In the genomic region with DNA sequence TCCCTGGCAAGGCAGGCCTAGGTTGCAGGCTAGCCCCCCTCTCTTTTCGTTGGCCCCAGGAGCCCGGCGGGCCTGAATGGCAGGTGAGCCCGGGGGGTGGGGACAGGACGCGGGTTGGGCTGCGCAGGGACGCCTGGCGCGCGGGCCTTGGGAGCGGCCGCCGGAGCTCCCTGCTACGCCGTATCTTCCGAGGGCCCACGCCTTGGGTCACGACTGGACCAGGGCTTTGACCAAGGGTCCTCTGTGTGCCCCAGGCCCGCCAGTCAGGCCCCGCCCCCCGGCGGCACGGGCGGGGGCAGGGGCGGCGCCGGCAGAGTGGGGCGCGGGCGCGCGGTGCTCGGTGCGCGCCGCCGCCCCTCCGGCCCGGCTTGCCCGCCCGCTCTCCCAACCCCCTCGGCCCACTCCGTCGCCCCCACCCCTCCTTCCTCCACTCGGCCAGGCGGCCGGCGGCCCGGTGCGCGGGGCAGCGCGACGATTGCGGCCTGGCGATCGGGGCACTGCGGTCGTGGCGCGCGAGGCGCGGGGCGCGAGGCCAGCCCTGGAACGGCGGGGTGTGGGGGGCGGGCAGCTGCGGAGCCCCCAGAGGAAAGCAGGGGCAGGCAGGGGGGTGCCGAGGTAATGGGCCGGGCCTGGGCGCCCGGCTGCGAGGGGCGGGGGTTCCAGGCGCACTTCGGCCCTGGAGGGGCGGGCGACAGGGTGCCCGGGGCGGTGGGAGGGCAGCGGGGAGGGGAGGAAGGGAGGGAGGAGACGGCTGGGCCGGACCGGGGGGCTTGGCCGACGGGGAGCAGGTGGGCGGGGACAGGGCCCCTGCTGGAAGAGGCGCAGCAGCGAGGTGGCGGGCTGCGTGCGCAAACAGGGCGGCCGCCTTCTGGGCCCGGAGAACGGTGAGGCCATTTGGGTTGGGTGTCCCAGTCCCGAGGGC, we compare ENCODE assay signal across 18 cellular contexts. TPM values are rescaled to one million over a fixed set of nuclear protein-coding genes. Genes with fewer than 3 reads are reported as not detected.
DNase-seq lines count a peak whose midpoint lies in the region; ATAC-seq and TF ChIP-seq lines count a peak whose summit lies in the region.
"Had no signal": no experiment of that assay in that cellular context is flagged by ENCODE, and none has a peak within 500 bp of the region (broad histone marks: within the 10 kb centered on the region; RNA-seq: fewer than 3 reads in every experiment).

A gene (plus strand): TSS at position 798 of the 922 bp plus-strand sequence. CDS start 3,357 bp downstream, outside the sequence.

- H3K4me3 ChIP-seq in GM23338: peak within 1 kb of the TSS; percentile 53
- peak within 1 kb of the TSS; percentile 35 for H3K4me3 ChIP-seq in WERI-Rb-1 (ENCODE audit: low read depth, low read length)
- peak within 1 kb of the TSS; percentile 49 for H3K4me3 ChIP-seq in iPS-18c (ENCODE audit: insufficient read depth, low read depth, low read length)
- H3K4me3 ChIP-seq in psoas muscle: peak within 1 kb of the TSS; percentile 36
- H3K4me3 ChIP-seq: BLaER1 had no signal

- H3K27ac ChIP-seq in GM23338 (ENCODE audit: low read depth) (no peak within 1 kb of the TSS), WERI-Rb-1 (no peak within 1 kb of the TSS), psoas muscle (no peak within 1 kb of the TSS)
- H3K27ac ChIP-seq: BLaER1 had no signal

- H3K4me1 Mint-ChIP-seq in GM23338: peaks cover 7% of the 10 kb centered on the region
- no peaks in the 10 kb centered on the region for H3K4me1 Mint-ChIP-seq in activated CD4-positive, alpha-beta T cell treated with anti-CD3 and anti-CD28 coated beads, Interleukin-2, amount 10 ng/mL, durations not matched to agents 24 days and 14 days
- H3K4me1 Mint-ChIP-seq: stimulated activated naive CD8-positive, alpha-beta T cell treated with anti-CD3 and anti-CD28 coated beads, Interleukin-15, amount 100 ng/mL, for 72 hours had no signal

- H3K9me3 Mint-ChIP-seq in GM23338: no peaks in the 10 kb centered on the region
- no peaks in the 10 kb centered on the region for H3K9me3 Mint-ChIP-seq in activated CD4-positive, alpha-beta T cell treated with anti-CD3 and anti-CD28 coated beads, Interleukin-2, amount 10 ng/mL, durations not matched to agents 24 days and 14 days
- H3K9me3 Mint-ChIP-seq: stimulated activated naive CD8-positive, alpha-beta T cell treated with anti-CD3 and anti-CD28 coated beads, Interleukin-15, amount 100 ng/mL, for 72 hours had no signal

- intact Hi-C loops in psoas muscle (cut with DNase I): no loop called here
- intact Hi-C loops in activated CD4-positive, alpha-beta T cell treated with anti-CD3 and anti-CD28 coated beads, Interleukin-2, amount 10 ng/mL, durations not matched to agents 24 days and 14 days (cut with micrococcal nuclease): no loop called here

- no peaks in the 10 kb centered on the region for H3K79me2 ChIP-seq in GM23338 (replicated peaks; ENCODE audit: insufficient read depth)

- peak within 1 kb of the TSS; percentile 74 for H3K4me2 ChIP-seq in GM23338
- H3K4me2 ChIP-seq: BLaER1 had no signal

- peaks cover 13% of the 10 kb centered on the region for H3K27me3 Mint-ChIP-seq in GM23338 (ENCODE audit: insufficient read depth, low read depth, poor library complexity)
- peaks cover 15% of the 10 kb centered on the region for H3K27me3 Mint-ChIP-seq in activated CD4-positive, alpha-beta T cell treated with anti-CD3 and anti-CD28 coated beads, Interleukin-2, amount 10 ng/mL, durations not matched to agents 24 days and 14 days

- peak within 1 kb of the TSS; percentile 38; the same call in 1 of the 2 replicates for H2AFZ ChIP-seq in GM23338

- peak within 1 kb of the TSS; percentile 79 for H3K4me3 Mint-ChIP-seq in GM23338
- H3K4me3 Mint-ChIP-seq in activated CD4-positive, alpha-beta T cell treated with anti-CD3 and anti-CD28 coated beads, Interleukin-2, amount 10 ng/mL, durations not matched to agents 24 days and 14 days: no peak within 1 kb of the TSS
- H3K4me3 Mint-ChIP-seq: stimulated activated naive CD8-positive, alpha-beta T cell treated with anti-CD3 and anti-CD28 coated beads, Interleukin-15, amount 100 ng/mL, for 72 hours had no signal

- no peaks in the 10 kb centered on the region for H4K20me1 ChIP-seq in GM23338 (replicated peaks; ENCODE audit: insufficient read depth)
- H4K20me1 ChIP-seq: BLaER1 had no signal

- H3K9me3 ChIP-seq in WERI-Rb-1 (ENCODE audit: severe bottlenecking) (peaks cover 3% of the 10 kb centered on the region), iPS-18c (ENCODE audit: control insufficient read depth, insufficient read depth, low read length) (peaks cover 11% of the 10 kb centered on the region), psoas muscle (no peaks in the 10 kb centered on the region)

- no peaks in the 10 kb centered on the region for H3F3A ChIP-seq in GM23338 (replicated peaks; ENCODE audit: low read depth)

- H3K4me1 ChIP-seq in GM23338 (ENCODE audit: insufficient read depth): peaks cover 5% of the 10 kb centered on the region; the same call in 1 of the 2 replicates
- no peaks in the 10 kb centered on the region for H3K4me1 ChIP-seq in psoas muscle
- H3K4me1 ChIP-seq: BLaER1 had no signal

- ATAC-seq in GM23338: peak; percentile 71
- ATAC-seq in psoas muscle: no peak
- ATAC-seq: HCT116; left colon; PC-3; stimulated activated naive CD8-positive, alpha-beta T cell treated with anti-CD3 and anti-CD28 coated beads, Interleukin-15, amount 100 ng/mL, for 72 hours had no signal

- no peak within 1 kb of the TSS for H3K27ac Mint-ChIP-seq in GM23338
- H3K27ac Mint-ChIP-seq in activated CD4-positive, alpha-beta T cell treated with anti-CD3 and anti-CD28 coated beads, Interleukin-2, amount 10 ng/mL, durations not matched to agents 24 days and 14 days: no peak within 1 kb of the TSS

- H3K9me2 ChIP-seq in GM23338 (ENCODE audit: insufficient read depth): no peaks in the 10 kb centered on the region

- DNase-seq in GM23338 (ENCODE audit: low spot score): peak; percentile 48
- peak; percentile 46 for DNase-seq in WERI-Rb-1
- DNase-seq in psoas muscle: no peak
- no peak for DNase-seq in activated CD4-positive, alpha-beta T cell treated with anti-CD3 and anti-CD28 coated beads, Interleukin-2, amount 10 ng/mL, durations not matched to agents 24 days and 14 days
- no peak for DNase-seq in GM19240 (ENCODE audit: insufficient read length, low spot score)
- no peak for DNase-seq in stimulated activated naive CD4-positive, alpha-beta T cell treated with Interleukin-2 at 50 U/mL for 16 hours (lab: John Stamatoyannopoulos, UW)
- DNase-seq: activated gamma-delta T cell treated with Interleukin-2 at 50 U/mL for 16 hours; effector CD4-positive, alpha-beta T cell; foreskin fibroblast; KBM-7; left colon; NCI-H1105 treated with DMSO at 0.1 percent for 48 hours; NCI-H446 treated with DMSO at 0.1 percent for 48 hours; PC-3; stimulated activated naive CD8-positive, alpha-beta T cell treated with anti-CD3 and anti-CD28 coated beads, Interleukin-15, amount 100 ng/mL, for 72 hours had no signal

- H3K36me3 ChIP-seq in GM23338 (ENCODE audit: insufficient read depth): no peaks in the 10 kb centered on the region
- no peaks in the 10 kb centered on the region for H3K36me3 ChIP-seq in WERI-Rb-1
- no peaks in the 10 kb centered on the region for H3K36me3 ChIP-seq in psoas muscle (ENCODE audit: insufficient read depth in 1 of 2, low read depth in 1 of 2)
- H3K36me3 ChIP-seq: BLaER1 had no signal

- 4 to 23% (median 8%) methylated on average over 12 to 67 of the region's 100 CpGs for WGBS in psoas muscle, 3 donors

- H3K27me3 ChIP-seq in GM23338 (ENCODE audit: insufficient read depth) (peaks cover 4% of the 10 kb centered on the region; the same call in 1 of the 2 replicates), WERI-Rb-1 (ENCODE audit: insufficient read depth, low read depth, severe bottlenecking) (peaks cover 39% of the 10 kb centered on the region), psoas muscle (ENCODE audit: insufficient read depth in 3 of 3, low read length in 2 of 3) (peaks cover 0 to 15% (median 3%) of the 10 kb centered on the region in 3 donors)

- TF ChIP-seq CTCF in GM23338 (conservative IDR thresholded peaks at IDR 0.05; ENCODE audit: low read depth in 2 of 2) (no peak), WERI-Rb-1 (IDR thresholded peaks at IDR 0.05; ENCODE audit: low read depth, low read length) (no peak), psoas muscle (IDR thresholded peaks at IDR 0.05) (no peak)

- H3K36me3 Mint-ChIP-seq in GM23338 (ENCODE audit: low read depth): no peaks in the 10 kb centered on the region
- no peaks in the 10 kb centered on the region for H3K36me3 Mint-ChIP-seq in activated CD4-positive, alpha-beta T cell treated with anti-CD3 and anti-CD28 coated beads, Interleukin-2, amount 10 ng/mL, durations not matched to agents 24 days and 14 days (ENCODE audit: low read depth)

TF ChIP-seq in GM23338, 12 proteins besides CTCF, POLR2A, EP300 and RAD21 (continues in another document):
- no peak for TF ChIP-seq NANOG (IDR thresholded peaks at IDR 0.05; ENCODE audit: borderline replicate concordance)
- TF ChIP-seq, protein P1, sequence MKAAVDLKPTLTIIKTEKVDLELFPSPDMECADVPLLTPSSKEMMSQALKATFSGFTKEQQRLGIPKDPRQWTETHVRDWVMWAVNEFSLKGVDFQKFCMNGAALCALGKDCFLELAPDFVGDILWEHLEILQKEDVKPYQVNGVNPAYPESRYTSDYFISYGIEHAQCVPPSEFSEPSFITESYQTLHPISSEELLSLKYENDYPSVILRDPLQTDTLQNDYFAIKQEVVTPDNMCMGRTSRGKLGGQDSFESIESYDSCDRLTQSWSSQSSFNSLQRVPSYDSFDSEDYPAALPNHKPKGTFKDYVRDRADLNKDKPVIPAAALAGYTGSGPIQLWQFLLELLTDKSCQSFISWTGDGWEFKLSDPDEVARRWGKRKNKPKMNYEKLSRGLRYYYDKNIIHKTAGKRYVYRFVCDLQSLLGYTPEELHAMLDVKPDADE (IDR thresholded peaks at IDR 0.05): no peak

RNA-seq across cellular contexts. Expression of the gene that starts here (rescaled TPM):
- 1.6 and 10.6 TPM in 2 replicates for total RNA-seq in GM23338 (2014; rRNA removed; shearing (Covaris generic))
- polyA plus RNA-seq in GM23338 (2016; fragmentation: Nextera tagmentation; extraction: Ambion mirVana): 3.7 and 5.0 TPM in 2 replicates
- 1 to 10 TPM in 1 of 4 donors, under 1 TPM in 3; 0.32 to 1.7 (median 0.77) TPM for total RNA-seq in psoas muscle
- under 1 TPM; 0.06 to 0.26 (median 0.14) TPM for polyA plus RNA-seq in psoas muscle
- not detected in 2 replicates for total RNA-seq in activated CD4-positive, alpha-beta T cell treated with anti-CD3 and anti-CD28 coated beads, Interleukin-2, amount 10 ng/mL, durations not matched to agents 24 days and 14 days
- total RNA-seq: PC-3 had no signal

Comparison
In these comparisons a context has a peak if more than half of its experiments do, and no peak if none do; other contexts are left out.
1. DNase-seq: peak in GM23338 (single experiment) and WERI-Rb-1 (single experiment); none in psoas muscle (0 of 2), activated CD4-positive, alpha-beta T cell treated with anti-CD3 and anti-CD28 coated beads, Interleukin-2, amount 10 ng/mL, durations not matched to agents 24 days and 14 days (single experiment), GM19240 (single experiment) and stimulated activated naive CD4-positive, alpha-beta T cell treated with Interleukin-2 at 50 U/mL for 16 hours (single experiment).
2. Peak in every context shown above with its lines, with median percentiles within 50 percentile points of each other: H3K4me3 ChIP-seq.